8 cellular contexts compared by ENCODE assay signal in genomic region chr3:137032465-137033120, GRCh38.
DNase-seq lines count a peak whose midpoint lies in the region; ATAC-seq and TF ChIP-seq lines count a peak whose summit lies in the region.

No MANE protein-coding gene starts in this region.

- peak; percentile 60 for DNase-seq in Caki2 (ENCODE audit: low read depth)
- peak; percentile 67 for DNase-seq in HuH-7 (ENCODE audit: low spot score)
- DNase-seq in OCI-M2 (lab: John Stamatoyannopoulos, UW; ENCODE audit: unreplicated experiment), result peak; percentile 44
- peak; percentile 85 to 86 for DNase-seq in activated T-cell treated with anti-CD3 and anti-CD28 coated beads, Interleukin-2, amount 50 U/mL, for 72 hours
- peak; percentile 90 for DNase-seq in fibroblast of pulmonary artery (ENCODE audit: low read depth)
- peak; percentile 80 for DNase-seq in natural killer cell treated with Interleukin-12 subunit alpha and Interleukin-12 subunit beta and Interleukin-15 and Interleukin-18, amount 100 ng/mL, for 72 hours (ENCODE audit: low spot score)
- DNase-seq in stimulated activated naive CD4-positive, alpha-beta T cell (lab: John Stamatoyannopoulos, UW), result peak; percentile 36 to 76 (median 48)

- peak; percentile 99 for TF ChIP-seq CTCF in fibroblast of pulmonary artery (IDR thresholded peaks at IDR 0.05; ENCODE audit: low read length, missing control alignments)

- peak overlapping the region; percentile 55 for H3K4me3 ChIP-seq in fibroblast of pulmonary artery (replicated peaks; ENCODE audit: low read depth, low read length)

- no peak overlapping the region for H3K27ac Mint-ChIP-seq in activated T-cell treated with anti-CD3 and anti-CD28 coated beads, Interleukin-2, amount 50 U/mL, for 72 hours
- no peak overlapping the region for H3K27ac Mint-ChIP-seq in natural killer cell treated with Interleukin-12 subunit alpha and Interleukin-12 subunit beta and Interleukin-15 and Interleukin-18, amount 100 ng/mL, for 72 hours

- H3K27me3 Mint-ChIP-seq in activated T-cell treated with anti-CD3 and anti-CD28 coated beads, Interleukin-2, amount 50 U/mL, for 72 hours (ENCODE audit: low read depth), result peaks cover 26% of the 10 kb centered on the region
- H3K27me3 Mint-ChIP-seq in natural killer cell treated with Interleukin-12 subunit alpha and Interleukin-12 subunit beta and Interleukin-15 and Interleukin-18, amount 100 ng/mL, for 72 hours, result peaks cover 26 to 35% of the 10 kb centered on the region in 2 donors

- H3K4me3 Mint-ChIP-seq in activated T-cell treated with anti-CD3 and anti-CD28 coated beads, Interleukin-2, amount 50 U/mL, for 72 hours, result peak overlapping the region; percentile 83 to 88
- H3K4me3 Mint-ChIP-seq in natural killer cell treated with Interleukin-12 subunit alpha and Interleukin-12 subunit beta and Interleukin-15 and Interleukin-18, amount 100 ng/mL, for 72 hours, result peak overlapping the region; percentile 64

- peaks cover 10% of the 10 kb centered on the region for H3K4me1 Mint-ChIP-seq in activated T-cell treated with anti-CD3 and anti-CD28 coated beads, Interleukin-2, amount 50 U/mL, for 72 hours (ENCODE audit: low read depth)
- peaks cover 8 to 9% of the 10 kb centered on the region in 2 donors for H3K4me1 Mint-ChIP-seq in natural killer cell treated with Interleukin-12 subunit alpha and Interleukin-12 subunit beta and Interleukin-15 and Interleukin-18, amount 100 ng/mL, for 72 hours (ENCODE audit: low read depth in 2 of 2)

- H3K36me3 Mint-ChIP-seq in activated T-cell treated with anti-CD3 and anti-CD28 coated beads, Interleukin-2, amount 50 U/mL, for 72 hours (ENCODE audit: insufficient read depth in 2 of 2), result no peaks in the 10 kb centered on the region
- H3K36me3 Mint-ChIP-seq in natural killer cell treated with Interleukin-12 subunit alpha and Interleukin-12 subunit beta and Interleukin-15 and Interleukin-18, amount 100 ng/mL, for 72 hours, result no peaks in the 10 kb centered on the region

- H3K9me3 Mint-ChIP-seq in activated T-cell treated with anti-CD3 and anti-CD28 coated beads, Interleukin-2, amount 50 U/mL, for 72 hours, result no peaks in the 10 kb centered on the region
- no peaks in the 10 kb centered on the region for H3K9me3 Mint-ChIP-seq in natural killer cell treated with Interleukin-12 subunit alpha and Interleukin-12 subunit beta and Interleukin-15 and Interleukin-18, amount 100 ng/mL, for 72 hours

- peak; percentile 94 for ATAC-seq in GM21390 (IDR thresholded peaks at IDR 0.05; ENCODE audit: unreplicated experiment)
- ATAC-seq in activated T-cell treated with anti-CD3 and anti-CD28 coated beads, Interleukin-2, amount 50 U/mL, for 72 hours (replicated peaks in 1 of 2), result peak; percentile 81 to 84
- peak; percentile 79 to 84 for ATAC-seq in natural killer cell treated with Interleukin-12 subunit alpha and Interleukin-12 subunit beta and Interleukin-15 and Interleukin-18, amount 100 ng/mL, for 72 hours

- in situ Hi-C loops in Caki2 (cut with HindIII; ENCODE audit: low pct_unique_long_range_greater_than_20kb, low sequenced_read_pairs), result no loop called here

Comparison
In these comparisons a context has a peak if more than half of its experiments do, and no peak if none do; other contexts are left out.
1. Peak in every context shown above with its lines: DNase-seq, ATAC-seq and H3K4me3 ChIP-seq.